1 cellular context compared by ENCODE assay signal in the genomic region with DNA sequence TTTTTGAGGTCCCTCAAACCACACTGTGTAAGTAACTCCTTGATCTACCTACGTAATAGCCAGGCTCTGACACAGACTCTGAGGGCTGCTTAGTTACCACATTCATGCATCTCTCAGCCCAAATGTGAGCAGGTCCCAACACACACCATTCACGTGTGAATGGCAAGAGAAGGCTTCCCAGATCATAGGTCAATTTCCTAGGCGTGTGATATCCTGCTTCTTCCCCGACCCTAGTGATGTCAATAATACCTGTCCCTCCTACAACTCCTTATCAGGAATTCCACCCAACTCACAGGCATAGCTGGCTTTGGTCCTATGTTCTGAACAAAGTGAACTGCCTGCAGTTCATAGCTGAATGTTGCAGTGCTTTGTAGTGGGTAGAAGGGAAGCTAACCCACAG.
TF ChIP-seq lines count a peak whose summit lies in the region.

No MANE protein-coding gene starts in this region.

TF ChIP-seq in IMR-90, 13 proteins besides CTCF, POLR2A, EP300 and RAD21 (continued from another document):
- TF ChIP-seq MXI1 (IDR thresholded peaks at IDR 0.05; ENCODE audit: borderline replicate concordance, low read depth, low read length) (no peak), CEBPB (IDR thresholded peaks at IDR 0.05; ENCODE audit: low read depth, low read length) (no peak), MAFK (IDR thresholded peaks at IDR 0.05; ENCODE audit: low read depth, low read length) (no peak), NFE2L2 (IDR thresholded peaks at IDR 0.05; ENCODE audit: low read depth, low read length) (no peak), BHLHE40 (IDR thresholded peaks at IDR 0.05; ENCODE audit: low read depth, low read length) (no peak), RCOR1 (IDR thresholded peaks at IDR 0.05; ENCODE audit: insufficient replicate concordance, low read length) (no peak)
- TF ChIP-seq, protein P1, sequence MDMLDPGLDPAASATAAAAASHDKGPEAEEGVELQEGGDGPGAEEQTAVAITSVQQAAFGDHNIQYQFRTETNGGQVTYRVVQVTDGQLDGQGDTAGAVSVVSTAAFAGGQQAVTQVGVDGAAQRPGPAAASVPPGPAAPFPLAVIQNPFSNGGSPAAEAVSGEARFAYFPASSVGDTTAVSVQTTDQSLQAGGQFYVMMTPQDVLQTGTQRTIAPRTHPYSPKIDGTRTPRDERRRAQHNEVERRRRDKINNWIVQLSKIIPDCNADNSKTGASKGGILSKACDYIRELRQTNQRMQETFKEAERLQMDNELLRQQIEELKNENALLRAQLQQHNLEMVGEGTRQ (IDR thresholded peaks at IDR 0.05; ENCODE audit: low read depth, low read length) = no peak
- TF ChIP-seq, protein P2, sequence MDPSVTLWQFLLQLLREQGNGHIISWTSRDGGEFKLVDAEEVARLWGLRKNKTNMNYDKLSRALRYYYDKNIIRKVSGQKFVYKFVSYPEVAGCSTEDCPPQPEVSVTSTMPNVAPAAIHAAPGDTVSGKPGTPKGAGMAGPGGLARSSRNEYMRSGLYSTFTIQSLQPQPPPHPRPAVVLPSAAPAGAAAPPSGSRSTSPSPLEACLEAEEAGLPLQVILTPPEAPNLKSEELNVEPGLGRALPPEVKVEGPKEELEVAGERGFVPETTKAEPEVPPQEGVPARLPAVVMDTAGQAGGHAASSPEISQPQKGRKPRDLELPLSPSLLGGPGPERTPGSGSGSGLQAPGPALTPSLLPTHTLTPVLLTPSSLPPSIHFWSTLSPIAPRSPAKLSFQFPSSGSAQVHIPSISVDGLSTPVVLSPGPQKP (IDR thresholded peaks at IDR 0.05; ENCODE audit: borderline replicate concordance, low read depth, low read length) = no peak
